14 cellular contexts compared by ENCODE assay signal in the genomic region with DNA sequence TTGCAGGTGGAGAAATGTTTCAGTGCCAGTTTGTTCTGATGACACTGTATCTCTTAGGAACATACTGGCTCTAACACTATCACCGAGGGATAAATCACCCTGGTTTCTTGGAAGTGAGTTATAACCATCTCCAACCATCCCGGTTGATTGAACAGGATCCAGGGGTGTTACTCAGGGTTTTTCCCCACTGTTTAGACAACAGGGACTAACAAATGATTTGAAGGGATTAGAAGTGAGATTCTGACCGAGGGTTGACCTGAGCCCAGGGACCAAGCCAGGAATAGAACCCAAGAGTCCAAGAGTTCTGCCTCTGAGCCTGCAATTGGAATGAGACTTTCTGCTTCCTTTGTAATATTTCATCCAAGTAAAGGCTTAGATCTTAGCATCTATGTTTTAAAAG.
DNase-seq lines count a peak whose midpoint lies in the region; ATAC-seq and TF ChIP-seq lines count a peak whose summit lies in the region.
"Had no signal": no experiment of that assay in that cellular context is flagged by ENCODE, and none has a peak within 500 bp of the region (broad histone marks: within the 10 kb centered on the region; RNA-seq: fewer than 3 reads in every experiment).

No MANE protein-coding gene starts in this region.

- H3K9ac ChIP-seq in HCT116 (ENCODE audit: low read length) = no peak overlapping the region
- peak overlapping the region; percentile 62 for H3K9ac ChIP-seq in mesenchymal stem cell (ENCODE audit: low read length)
- H3K9ac ChIP-seq in subcutaneous abdominal adipose tissue (ENCODE audit: low read length in 5 of 5) = peak overlapping the region in 1 of 5 donors; percentile 78

- H3K36me3 Mint-ChIP-seq in activated CD8-positive, alpha-beta memory T cell treated with anti-CD3 and anti-CD28 coated beads, Interleukin-2, amount 10 ng/mL, durations not matched to agents 7 days and 5 days = peaks cover 36% of the 10 kb centered on the region

- H3K79me2 ChIP-seq in HCT116 (ENCODE audit: insufficient read depth, low read length) = no peaks in the 10 kb centered on the region

- H3K23ac ChIP-seq in mesenchymal stem cell (ENCODE audit: low read length in 2 of 2) = no peak overlapping the region

- H2AK5ac ChIP-seq in mesenchymal stem cell (ENCODE audit: low read length, severe bottlenecking) = no peak overlapping the region

- TF ChIP-seq POLR2A in HCT116 (IDR thresholded peaks at IDR 0.05; ENCODE audit: borderline replicate concordance, extremely low read depth, insufficient read depth, insufficient read length) (no peak), esophagus muscularis mucosa (IDR thresholded peaks at IDR 0.05; ENCODE audit: low read depth) (no peak)

- peaks cover 13 to 27% of the 10 kb centered on the region in 2 experiments for H3K4me1 ChIP-seq in HCT116 (ENCODE audit: control insufficient read depth in 1 of 2, insufficient read depth in 2 of 2, low read length in 2 of 2)
- H3K4me1 ChIP-seq in esophagus muscularis mucosa = peaks cover 55 to 88% (median 76%) of the 10 kb centered on the region in 4 donors
- peaks cover 12% of the 10 kb centered on the region for H3K4me1 ChIP-seq in mesenchymal stem cell (ENCODE audit: control insufficient read depth, insufficient read depth, low read depth, low read length)
- peaks cover 13 to 53% (median 44%) of the 10 kb centered on the region in 5 donors for H3K4me1 ChIP-seq in subcutaneous abdominal adipose tissue (ENCODE audit: control insufficient read depth in 5 of 5, insufficient read depth in 5 of 5, low read length in 5 of 5)

- POLR2A ChIA-PET in HCT116 (lab: Charles Lee) = no interaction called here

- H3K4ac ChIP-seq in mesenchymal stem cell (ENCODE audit: low read depth in 1 of 2, low read length in 2 of 2) = no peak overlapping the region

- DNase-seq in HCT116 (ENCODE audit: low read depth, low spot score) (no peak), esophagus muscularis mucosa (ENCODE audit: extremely low spot score) (peak; percentile 92), mesenchymal stem cell (no peak), SIG-M5 (lab: John Stamatoyannopoulos, UW) (no peak)
- DNase-seq in activated CD8-positive, alpha-beta memory T cell treated with anti-CD3 and anti-CD28 coated beads, Interleukin-2, amount 10 ng/mL, durations not matched to agents 7 days and 5 days = no peak
- DNase-seq: activated CD8-positive, alpha-beta T cell treated with anti-CD3 and anti-CD28 coated beads, Interleukin-2, amount 10 ng/mL, durations not matched to agents 7 days and 5 days; activated effector memory CD4-positive, alpha-beta T cell treated with anti-CD3 and anti-CD28 coated beads, Interleukin-2, amount 50 U/mL, for 16 hours; DMS 273 treated with DMSO at 0.1 percent for 48 hours; NCI-H1417; NCI-H446 treated with DMSO at 0.1 percent for 48 hours had no signal

- no TSS peak for BruUV-seq in HCT116 (replicated peaks; lab: Mats Ljungman, UMichigan)

- no peak overlapping the region for H3K18ac ChIP-seq in mesenchymal stem cell (ENCODE audit: low read depth in 1 of 2, low read length in 2 of 2)

- no peaks in the 10 kb centered on the region for H3K9me3 Mint-ChIP-seq in activated CD8-positive, alpha-beta memory T cell treated with anti-CD3 and anti-CD28 coated beads, Interleukin-2, amount 10 ng/mL, durations not matched to agents 7 days and 5 days (ENCODE audit: low read depth)
- H3K9me3 Mint-ChIP-seq: IgD-negative memory B cell had no signal

- no peak overlapping the region for H4K91ac ChIP-seq in mesenchymal stem cell (ENCODE audit: low read length)

- 30% methylated on average over 3 of the region's 3 CpGs for WGBS in esophagus muscularis mucosa
- WGBS in mesenchymal stem cell = 98% methylated on average over 3 of the region's 3 CpGs

- H3K27me3 Mint-ChIP-seq in activated CD8-positive, alpha-beta memory T cell treated with anti-CD3 and anti-CD28 coated beads, Interleukin-2, amount 10 ng/mL, durations not matched to agents 7 days and 5 days = no peaks in the 10 kb centered on the region
- H3K27me3 Mint-ChIP-seq: IgD-negative memory B cell had no signal

- no peak overlapping the region for H3K4me3 Mint-ChIP-seq in activated CD8-positive, alpha-beta memory T cell treated with anti-CD3 and anti-CD28 coated beads, Interleukin-2, amount 10 ng/mL, durations not matched to agents 7 days and 5 days
- H3K4me3 Mint-ChIP-seq: activated CD8-positive, alpha-beta T cell treated with anti-CD3 and anti-CD28 coated beads, Interleukin-2, amount 10 ng/mL, durations not matched to agents 7 days and 5 days; IgD-negative memory B cell had no signal

- H3K36me3 ChIP-seq in HCT116 (ENCODE audit: control insufficient read depth in 1 of 2, insufficient read depth in 2 of 2, low read length in 2 of 2) (no peaks in the 10 kb centered on the region), esophagus muscularis mucosa (peaks cover 0 to 18% (median 4%) of the 10 kb centered on the region in 4 donors), mesenchymal stem cell (ENCODE audit: control insufficient read depth in 1 of 2, insufficient read depth in 2 of 2, low read depth in 1 of 2, low read length in 2 of 2) (peaks cover 9 to 12% of the 10 kb centered on the region in 2 experiments), subcutaneous abdominal adipose tissue (ENCODE audit: control insufficient read depth in 5 of 5, insufficient read depth in 5 of 5, low read length in 5 of 5) (peaks cover 0 to 31% (median 4%) of the 10 kb centered on the region in 5 donors)

- H3K4me2 ChIP-seq in HCT116 (ENCODE audit: low read length) = 0 out of 2 replicates have a peak overlapping the region, but pooled peaks have one; percentile 12
- no peak overlapping the region for H3K4me2 ChIP-seq in mesenchymal stem cell (ENCODE audit: low read length, poor library complexity, severe bottlenecking)

- H2AFZ ChIP-seq in HCT116 (ENCODE audit: low read depth, low read length, poor library complexity, severe bottlenecking) = no peak overlapping the region
- no peak overlapping the region for H2AFZ ChIP-seq in mesenchymal stem cell (ENCODE audit: low read depth, low read length)

- no peak overlapping the region for H2BK5ac ChIP-seq in mesenchymal stem cell (ENCODE audit: low read depth, low read length, poor library complexity, severe bottlenecking)

- H4K8ac ChIP-seq in mesenchymal stem cell (ENCODE audit: low read length) = no peak overlapping the region

- TF ChIP-seq EP300 in esophagus muscularis mucosa (IDR thresholded peaks at IDR 0.05) = peak; percentile 62

- H3K4me1 Mint-ChIP-seq in activated CD8-positive, alpha-beta memory T cell treated with anti-CD3 and anti-CD28 coated beads, Interleukin-2, amount 10 ng/mL, durations not matched to agents 7 days and 5 days = peaks cover 16% of the 10 kb centered on the region

- no peak overlapping the region for H2BK12ac ChIP-seq in mesenchymal stem cell (ENCODE audit: low read length in 2 of 2)

- H3K14ac ChIP-seq in mesenchymal stem cell (ENCODE audit: low read length in 2 of 2) = no peak overlapping the region

- intact Hi-C loops in HCT116 (cut with micrococcal nuclease) (no loop called here), esophagus muscularis mucosa (cut with DNase I) (no loop called here)

- H3K9me3 ChIP-seq in HCT116 (ENCODE audit: control insufficient read depth in 1 of 2, insufficient read depth in 1 of 2, low read depth in 1 of 2, low read length in 2 of 2) (no peaks in the 10 kb centered on the region), esophagus muscularis mucosa (no peaks in the 10 kb centered on the region), mesenchymal stem cell (ENCODE audit: control insufficient read depth, low read length) (no peaks in the 10 kb centered on the region), subcutaneous abdominal adipose tissue (ENCODE audit: control insufficient read depth in 5 of 5, low read length in 5 of 5) (no peaks in the 10 kb centered on the region)

- RAD21 ChIA-PET in HCT116 (lab: Charles Lee; ENCODE audit: low non-redundant PET in 1 of 2, low total read pairs in 2 of 2, uncharacterized antibody in 2 of 2, unreplicated experiment in 2 of 2) = no interaction called here

- H3K4me3 ChIP-seq in HCT116 (replicated peaks in 1 of 2; ENCODE audit: low read depth in 1 of 2, low read length in 2 of 2) = no peak overlapping the region
- no peak overlapping the region for H3K4me3 ChIP-seq in esophagus muscularis mucosa
- H3K4me3 ChIP-seq in mesenchymal stem cell (ENCODE audit: insufficient read depth in 1 of 2, low read depth in 1 of 2, low read length in 2 of 2) = peak overlapping the region in 1 of 2 experiments; percentile 16
- no peak overlapping the region for H3K4me3 ChIP-seq in subcutaneous abdominal adipose tissue (ENCODE audit: low read depth in 1 of 5, low read length in 5 of 5)

- H2BK120ac ChIP-seq in mesenchymal stem cell (ENCODE audit: low read depth, low read length) = no peak overlapping the region

- H3K27ac ChIP-seq in HCT116 (ENCODE audit: low read depth, low read length) = no peak overlapping the region
- peak overlapping the region; percentile 85 to 87 (median 86) for H3K27ac ChIP-seq in esophagus muscularis mucosa (replicated peaks in 1 of 4)
- H3K27ac ChIP-seq in mesenchymal stem cell (ENCODE audit: low read length, poor library complexity, severe bottlenecking) = no peak overlapping the region
- peak overlapping the region; percentile 77 for H3K27ac ChIP-seq in subcutaneous abdominal adipose tissue (ENCODE audit: low read depth, low read length)

- ATAC-seq in HCT116 (no peak), HG03280 (IDR thresholded peaks at IDR 0.05; ENCODE audit: unreplicated experiment) (no peak), HG03139 (IDR thresholded peaks at IDR 0.05; ENCODE audit: unreplicated experiment) (no peak)
- ATAC-seq in activated CD8-positive, alpha-beta memory T cell treated with anti-CD3 and anti-CD28 coated beads, Interleukin-2, amount 10 ng/mL, durations not matched to agents 7 days and 5 days = no peak
- ATAC-seq: activated CD8-positive, alpha-beta T cell treated with anti-CD3 and anti-CD28 coated beads, Interleukin-2, amount 10 ng/mL, durations not matched to agents 7 days and 5 days had no signal

- no peaks in the 10 kb centered on the region for H4K20me1 ChIP-seq in HCT116 (ENCODE audit: insufficient read depth)

- no peak for TF ChIP-seq RAD21 in HCT116 (IDR thresholded peaks at IDR 0.05; ENCODE audit: low read depth)

- H2BK15ac ChIP-seq in mesenchymal stem cell (ENCODE audit: low read depth, poor library complexity, severe bottlenecking) = no peak overlapping the region

- H3K9me2 ChIP-seq in HCT116 (ENCODE audit: insufficient read depth) = no peaks in the 10 kb centered on the region

- TF ChIP-seq CTCF in HCT116 (IDR thresholded peaks at IDR 0.05 in 2 of 3, conservative IDR thresholded peaks at IDR 0.05 in 1 of 3; ENCODE audit: borderline replicate concordance in 1 of 3, insufficient read depth in 1 of 3, low read depth in 2 of 3, low read length in 2 of 3) (no peak), esophagus muscularis mucosa (IDR thresholded peaks at IDR 0.05) (no peak)

- CTCF ChIA-PET in HCT116 (lab: Charles Lee) = no interaction called here
- CTCF ChIA-PET in activated CD8-positive, alpha-beta memory T cell treated with anti-CD3 and anti-CD28 coated beads, Interleukin-2, amount 10 ng/mL, durations not matched to agents 7 days and 5 days (lab: Charles Lee) = no interaction called here

- no peak overlapping the region for H3K27ac Mint-ChIP-seq in activated CD8-positive, alpha-beta memory T cell treated with anti-CD3 and anti-CD28 coated beads, Interleukin-2, amount 10 ng/mL, durations not matched to agents 7 days and 5 days
- H3K27ac Mint-ChIP-seq: activated CD8-positive, alpha-beta T cell treated with anti-CD3 and anti-CD28 coated beads, Interleukin-2, amount 10 ng/mL, durations not matched to agents 7 days and 5 days; IgD-negative memory B cell had no signal

- H3K79me1 ChIP-seq in mesenchymal stem cell (replicated peaks; ENCODE audit: low read length, poor library complexity, severe bottlenecking) = no peaks in the 10 kb centered on the region

- H3K27me3 ChIP-seq in HCT116 (ENCODE audit: insufficient read depth, low read length) = no peaks in the 10 kb centered on the region
- no peaks in the 10 kb centered on the region for H3K27me3 ChIP-seq in esophagus muscularis mucosa
- H3K27me3 ChIP-seq in mesenchymal stem cell (ENCODE audit: control insufficient read depth in 1 of 2, insufficient read depth in 1 of 2, low read length in 2 of 2) = no peaks in the 10 kb centered on the region
- no peaks in the 10 kb centered on the region for H3K27me3 ChIP-seq in subcutaneous abdominal adipose tissue (ENCODE audit: control insufficient read depth in 5 of 5, insufficient read depth in 4 of 5, low read length in 5 of 5)

Comparison
In these comparisons a context has a peak if more than half of its experiments do, and no peak if none do; other contexts are left out.
1. H3K27ac ChIP-seq: peak in esophagus muscularis mucosa (4 of 4) and subcutaneous abdominal adipose tissue (single experiment); none in HCT116 (single experiment) and mesenchymal stem cell (single experiment).